Comparison of ENCODE assay signal across 1 cellular context in the genomic region with DNA sequence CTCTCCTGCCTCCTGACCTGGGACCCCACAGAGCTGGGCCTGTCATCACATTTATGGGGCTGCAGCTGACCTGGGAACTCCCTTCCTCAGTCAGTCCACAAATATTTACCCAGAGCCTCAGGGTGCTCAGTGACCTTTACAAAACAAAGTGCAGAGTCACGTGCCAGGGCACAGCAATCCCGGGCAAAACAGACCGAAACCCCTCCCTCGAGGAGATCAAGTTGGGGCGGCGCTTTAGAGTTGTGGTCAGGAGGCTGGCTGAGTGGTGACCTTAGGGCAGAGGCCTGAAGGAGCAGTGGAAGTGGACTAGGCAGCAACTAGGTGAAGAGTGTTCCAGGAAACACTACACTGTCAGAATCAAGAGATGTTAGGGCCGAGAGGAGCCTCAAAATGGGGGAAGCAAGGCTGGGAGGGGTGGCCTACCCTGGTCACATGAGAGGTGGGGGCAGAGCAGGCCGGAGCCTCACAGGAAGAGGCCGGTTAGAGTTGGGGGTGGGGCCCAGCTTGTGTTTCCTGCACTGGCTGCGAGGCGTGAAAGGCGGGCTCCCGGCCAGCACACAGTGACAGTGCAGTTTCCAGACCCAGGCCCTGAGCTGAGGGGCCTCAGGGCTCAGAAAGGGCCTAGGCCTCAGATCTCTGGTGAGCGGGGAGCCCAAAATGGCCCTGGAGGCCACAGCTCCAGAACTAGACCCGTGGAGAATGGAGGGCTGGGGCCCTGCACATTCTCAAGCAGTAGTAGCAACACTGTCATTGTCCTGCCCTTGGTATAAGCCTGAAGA.
A peak's percentile ranks its signal among the peaks of the same experiment; 100 is the strongest.
TF ChIP-seq lines count a peak whose summit lies in the region.

No MANE protein-coding gene starts in this region.

TF ChIP-seq in GM12878, 131 proteins besides CTCF, POLR2A, EP300 and RAD21 (continued from another document and continues in another):
- TF ChIP-seq, protein P1, sequence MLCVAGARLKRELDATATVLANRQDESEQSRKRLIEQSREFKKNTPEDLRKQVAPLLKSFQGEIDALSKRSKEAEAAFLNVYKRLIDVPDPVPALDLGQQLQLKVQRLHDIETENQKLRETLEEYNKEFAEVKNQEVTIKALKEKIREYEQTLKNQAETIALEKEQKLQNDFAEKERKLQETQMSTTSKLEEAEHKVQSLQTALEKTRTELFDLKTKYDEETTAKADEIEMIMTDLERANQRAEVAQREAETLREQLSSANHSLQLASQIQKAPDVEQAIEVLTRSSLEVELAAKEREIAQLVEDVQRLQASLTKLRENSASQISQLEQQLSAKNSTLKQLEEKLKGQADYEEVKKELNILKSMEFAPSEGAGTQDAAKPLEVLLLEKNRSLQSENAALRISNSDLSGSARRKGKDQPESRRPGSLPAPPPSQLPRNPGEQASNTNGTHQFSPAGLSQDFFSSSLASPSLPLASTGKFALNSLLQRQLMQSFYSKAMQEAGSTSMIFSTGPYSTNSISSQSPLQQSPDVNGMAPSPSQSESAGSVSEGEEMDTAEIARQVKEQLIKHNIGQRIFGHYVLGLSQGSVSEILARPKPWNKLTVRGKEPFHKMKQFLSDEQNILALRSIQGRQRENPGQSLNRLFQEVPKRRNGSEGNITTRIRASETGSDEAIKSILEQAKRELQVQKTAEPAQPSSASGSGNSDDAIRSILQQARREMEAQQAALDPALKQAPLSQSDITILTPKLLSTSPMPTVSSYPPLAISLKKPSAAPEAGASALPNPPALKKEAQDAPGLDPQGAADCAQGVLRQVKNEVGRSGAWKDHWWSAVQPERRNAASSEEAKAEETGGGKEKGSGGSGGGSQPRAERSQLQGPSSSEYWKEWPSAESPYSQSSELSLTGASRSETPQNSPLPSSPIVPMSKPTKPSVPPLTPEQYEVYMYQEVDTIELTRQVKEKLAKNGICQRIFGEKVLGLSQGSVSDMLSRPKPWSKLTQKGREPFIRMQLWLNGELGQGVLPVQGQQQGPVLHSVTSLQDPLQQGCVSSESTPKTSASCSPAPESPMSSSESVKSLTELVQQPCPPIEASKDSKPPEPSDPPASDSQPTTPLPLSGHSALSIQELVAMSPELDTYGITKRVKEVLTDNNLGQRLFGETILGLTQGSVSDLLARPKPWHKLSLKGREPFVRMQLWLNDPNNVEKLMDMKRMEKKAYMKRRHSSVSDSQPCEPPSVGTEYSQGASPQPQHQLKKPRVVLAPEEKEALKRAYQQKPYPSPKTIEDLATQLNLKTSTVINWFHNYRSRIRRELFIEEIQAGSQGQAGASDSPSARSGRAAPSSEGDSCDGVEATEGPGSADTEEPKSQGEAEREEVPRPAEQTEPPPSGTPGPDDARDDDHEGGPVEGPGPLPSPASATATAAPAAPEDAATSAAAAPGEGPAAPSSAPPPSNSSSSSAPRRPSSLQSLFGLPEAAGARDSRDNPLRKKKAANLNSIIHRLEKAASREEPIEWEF (IDR thresholded peaks at IDR 0.05; ENCODE audit: insufficient replicate concordance, low read depth, low read length) = no peak
- TF ChIP-seq KLF5 (IDR thresholded peaks at IDR 0.05; ENCODE audit: partially characterized antibody) (peak; percentile 35), POU2F2 (IDR thresholded peaks at IDR 0.05; ENCODE audit: borderline replicate concordance, low read depth, low read length) (peak; percentile 79; the same call in 2 of the 3 replicates), SMARCA5 (IDR thresholded peaks at IDR 0.05) (peak; percentile 75; the same call in 1 of the 2 replicates), NR2F1 (conservative IDR thresholded peaks at IDR 0.05) (peak; percentile 99), TCF7 (IDR thresholded peaks at IDR 0.05; ENCODE audit: borderline replicate concordance) (no peak), ATF7 (IDR thresholded peaks at IDR 0.05; ENCODE audit: low read depth) (peak; percentile 71), LARP7 (IDR thresholded peaks at IDR 0.05) (peak; percentile 80; the same call in 1 of the 2 replicates), IKZF1 (conservative IDR thresholded peaks at IDR 0.05) (peak; percentile 84), TBL1XR1 (IDR thresholded peaks at IDR 0.05; ENCODE audit: low read depth, low read length) (peak; percentile 82), FOXM1 (IDR thresholded peaks at IDR 0.05; ENCODE audit: low read depth, low read length) (no peak), MYC (IDR thresholded peaks at IDR 0.05; ENCODE audit: insufficient read depth, insufficient read length, insufficient replicate concordance, low read length, severe bottlenecking) (peak; percentile 14), EGR1 (IDR thresholded peaks at IDR 0.05; ENCODE audit: borderline replicate concordance in 1 of 2, low read depth in 2 of 2, low read length in 2 of 2) (peak in 1 of 2 experiments; percentile 30; a peak in 1 of 3 replicates), TAF1 (IDR thresholded peaks at IDR 0.05; ENCODE audit: borderline replicate concordance, low read depth, low read length) (peak; percentile 96), SP1 (IDR thresholded peaks at IDR 0.05; ENCODE audit: low read depth, low read length) (peak; percentile 48), DPF2 (IDR thresholded peaks at IDR 0.05) (no peak; the same call in 1 of the 2 replicates), POLR2AphosphoS5 (IDR thresholded peaks at IDR 0.05; ENCODE audit: low read length) (peak; percentile 95), NFYA (IDR thresholded peaks at IDR 0.05; ENCODE audit: borderline replicate concordance, low read depth, low read length) (no peak), POLR2AphosphoS2 (IDR thresholded peaks at IDR 0.05; ENCODE audit: low read depth, low read length) (no peak; the same call in 1 of the 2 replicates), MYB (IDR thresholded peaks at IDR 0.05; ENCODE audit: borderline replicate concordance, low read depth, low read length) (0 out of 2 replicates have a peak, but pooled peaks have one; percentile 7), ASH2L (IDR thresholded peaks at IDR 0.05; ENCODE audit: borderline replicate concordance, low read depth) (no peak), MEF2A (IDR thresholded peaks at IDR 0.05; ENCODE audit: insufficient read depth, low read depth, low read length) (peak; percentile 55; the same call in 1 of the 2 replicates), KDM1A (IDR thresholded peaks at IDR 0.05; ENCODE audit: borderline replicate concordance) (no peak), CHD1 (IDR thresholded peaks at IDR 0.05; ENCODE audit: low read depth, low read length) (peak; percentile 87; the same call in 1 of the 2 replicates), MEF2B (IDR thresholded peaks at IDR 0.05; ENCODE audit: partially characterized antibody, poor library complexity, severe bottlenecking) (peak; percentile 65), SMAD5 (IDR thresholded peaks at IDR 0.05; ENCODE audit: low read depth) (peak; percentile 85), ZNF217 (IDR thresholded peaks at IDR 0.05) (0 out of 2 replicates have a peak, but pooled peaks have one; percentile 35), RFX5 (IDR thresholded peaks at IDR 0.05; ENCODE audit: low read depth, low read length) (no peak), BRCA1 (IDR thresholded peaks at IDR 0.05; ENCODE audit: low read depth, low read length) (no peak), HCFC1 (IDR thresholded peaks at IDR 0.05; ENCODE audit: low read length) (no peak; the same call in 1 of the 2 replicates), NRF1 (conservative IDR thresholded peaks at IDR 0.05; ENCODE audit: low read depth, low read length) (0 out of 2 replicates have a peak, but pooled peaks have one; percentile 12), GATAD2B (conservative IDR thresholded peaks at IDR 0.05; ENCODE audit: low read depth) (peak; percentile 59; the same call in 1 of the 2 replicates), ZBED1 (IDR thresholded peaks at IDR 0.05; ENCODE audit: borderline replicate concordance) (peak; percentile 60; the same call in 1 of the 2 replicates), NR2C1 (IDR thresholded peaks at IDR 0.05) (peak; percentile 62), RUNX3 (IDR thresholded peaks at IDR 0.05; ENCODE audit: low read length) (no peak)
- TF ChIP-seq, protein P2, sequence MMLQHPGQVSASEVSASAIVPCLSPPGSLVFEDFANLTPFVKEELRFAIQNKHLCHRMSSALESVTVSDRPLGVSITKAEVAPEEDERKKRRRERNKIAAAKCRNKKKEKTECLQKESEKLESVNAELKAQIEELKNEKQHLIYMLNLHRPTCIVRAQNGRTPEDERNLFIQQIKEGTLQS (IDR thresholded peaks at IDR 0.05; ENCODE audit: borderline replicate concordance, extremely low read depth, low read depth, low read length) = peak; percentile 74; the same call in 1 of the 2 replicates
- TF ChIP-seq, protein P3, sequence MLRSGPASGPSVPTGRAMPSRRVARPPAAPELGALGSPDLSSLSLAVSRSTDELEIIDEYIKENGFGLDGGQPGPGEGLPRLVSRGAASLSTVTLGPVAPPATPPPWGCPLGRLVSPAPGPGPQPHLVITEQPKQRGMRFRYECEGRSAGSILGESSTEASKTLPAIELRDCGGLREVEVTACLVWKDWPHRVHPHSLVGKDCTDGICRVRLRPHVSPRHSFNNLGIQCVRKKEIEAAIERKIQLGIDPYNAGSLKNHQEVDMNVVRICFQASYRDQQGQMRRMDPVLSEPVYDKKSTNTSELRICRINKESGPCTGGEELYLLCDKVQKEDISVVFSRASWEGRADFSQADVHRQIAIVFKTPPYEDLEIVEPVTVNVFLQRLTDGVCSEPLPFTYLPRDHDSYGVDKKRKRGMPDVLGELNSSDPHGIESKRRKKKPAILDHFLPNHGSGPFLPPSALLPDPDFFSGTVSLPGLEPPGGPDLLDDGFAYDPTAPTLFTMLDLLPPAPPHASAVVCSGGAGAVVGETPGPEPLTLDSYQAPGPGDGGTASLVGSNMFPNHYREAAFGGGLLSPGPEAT (IDR thresholded peaks at IDR 0.05; ENCODE audit: low read depth) = peak; percentile 88
- TF ChIP-seq, protein P4, sequence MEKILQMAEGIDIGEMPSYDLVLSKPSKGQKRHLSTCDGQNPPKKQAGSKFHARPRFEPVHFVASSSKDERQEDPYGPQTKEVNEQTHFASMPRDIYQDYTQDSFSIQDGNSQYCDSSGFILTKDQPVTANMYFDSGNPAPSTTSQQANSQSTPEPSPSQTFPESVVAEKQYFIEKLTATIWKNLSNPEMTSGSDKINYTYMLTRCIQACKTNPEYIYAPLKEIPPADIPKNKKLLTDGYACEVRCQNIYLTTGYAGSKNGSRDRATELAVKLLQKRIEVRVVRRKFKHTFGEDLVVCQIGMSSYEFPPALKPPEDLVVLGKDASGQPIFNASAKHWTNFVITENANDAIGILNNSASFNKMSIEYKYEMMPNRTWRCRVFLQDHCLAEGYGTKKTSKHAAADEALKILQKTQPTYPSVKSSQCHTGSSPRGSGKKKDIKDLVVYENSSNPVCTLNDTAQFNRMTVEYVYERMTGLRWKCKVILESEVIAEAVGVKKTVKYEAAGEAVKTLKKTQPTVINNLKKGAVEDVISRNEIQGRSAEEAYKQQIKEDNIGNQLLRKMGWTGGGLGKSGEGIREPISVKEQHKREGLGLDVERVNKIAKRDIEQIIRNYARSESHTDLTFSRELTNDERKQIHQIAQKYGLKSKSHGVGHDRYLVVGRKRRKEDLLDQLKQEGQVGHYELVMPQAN (conservative IDR thresholded peaks at IDR 0.05) = peak; percentile 42; the same call in 1 of the 2 replicates
- TF ChIP-seq, protein P5, sequence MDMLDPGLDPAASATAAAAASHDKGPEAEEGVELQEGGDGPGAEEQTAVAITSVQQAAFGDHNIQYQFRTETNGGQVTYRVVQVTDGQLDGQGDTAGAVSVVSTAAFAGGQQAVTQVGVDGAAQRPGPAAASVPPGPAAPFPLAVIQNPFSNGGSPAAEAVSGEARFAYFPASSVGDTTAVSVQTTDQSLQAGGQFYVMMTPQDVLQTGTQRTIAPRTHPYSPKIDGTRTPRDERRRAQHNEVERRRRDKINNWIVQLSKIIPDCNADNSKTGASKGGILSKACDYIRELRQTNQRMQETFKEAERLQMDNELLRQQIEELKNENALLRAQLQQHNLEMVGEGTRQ (IDR thresholded peaks at IDR 0.05; ENCODE audit: borderline replicate concordance, low read depth, low read length) = peak; percentile 56
- TF ChIP-seq, protein P6, sequence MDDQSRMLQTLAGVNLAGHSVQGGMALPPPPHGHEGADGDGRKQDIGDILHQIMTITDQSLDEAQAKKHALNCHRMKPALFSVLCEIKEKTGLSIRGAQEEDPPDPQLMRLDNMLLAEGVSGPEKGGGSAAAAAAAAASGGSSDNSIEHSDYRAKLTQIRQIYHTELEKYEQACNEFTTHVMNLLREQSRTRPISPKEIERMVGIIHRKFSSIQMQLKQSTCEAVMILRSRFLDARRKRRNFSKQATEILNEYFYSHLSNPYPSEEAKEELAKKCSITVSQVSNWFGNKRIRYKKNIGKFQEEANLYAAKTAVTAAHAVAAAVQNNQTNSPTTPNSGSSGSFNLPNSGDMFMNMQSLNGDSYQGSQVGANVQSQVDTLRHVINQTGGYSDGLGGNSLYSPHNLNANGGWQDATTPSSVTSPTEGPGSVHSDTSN (IDR thresholded peaks at IDR 0.05; ENCODE audit: insufficient replicate concordance, low read depth, low read length) = peak; percentile 20
- TF ChIP-seq, protein P7, sequence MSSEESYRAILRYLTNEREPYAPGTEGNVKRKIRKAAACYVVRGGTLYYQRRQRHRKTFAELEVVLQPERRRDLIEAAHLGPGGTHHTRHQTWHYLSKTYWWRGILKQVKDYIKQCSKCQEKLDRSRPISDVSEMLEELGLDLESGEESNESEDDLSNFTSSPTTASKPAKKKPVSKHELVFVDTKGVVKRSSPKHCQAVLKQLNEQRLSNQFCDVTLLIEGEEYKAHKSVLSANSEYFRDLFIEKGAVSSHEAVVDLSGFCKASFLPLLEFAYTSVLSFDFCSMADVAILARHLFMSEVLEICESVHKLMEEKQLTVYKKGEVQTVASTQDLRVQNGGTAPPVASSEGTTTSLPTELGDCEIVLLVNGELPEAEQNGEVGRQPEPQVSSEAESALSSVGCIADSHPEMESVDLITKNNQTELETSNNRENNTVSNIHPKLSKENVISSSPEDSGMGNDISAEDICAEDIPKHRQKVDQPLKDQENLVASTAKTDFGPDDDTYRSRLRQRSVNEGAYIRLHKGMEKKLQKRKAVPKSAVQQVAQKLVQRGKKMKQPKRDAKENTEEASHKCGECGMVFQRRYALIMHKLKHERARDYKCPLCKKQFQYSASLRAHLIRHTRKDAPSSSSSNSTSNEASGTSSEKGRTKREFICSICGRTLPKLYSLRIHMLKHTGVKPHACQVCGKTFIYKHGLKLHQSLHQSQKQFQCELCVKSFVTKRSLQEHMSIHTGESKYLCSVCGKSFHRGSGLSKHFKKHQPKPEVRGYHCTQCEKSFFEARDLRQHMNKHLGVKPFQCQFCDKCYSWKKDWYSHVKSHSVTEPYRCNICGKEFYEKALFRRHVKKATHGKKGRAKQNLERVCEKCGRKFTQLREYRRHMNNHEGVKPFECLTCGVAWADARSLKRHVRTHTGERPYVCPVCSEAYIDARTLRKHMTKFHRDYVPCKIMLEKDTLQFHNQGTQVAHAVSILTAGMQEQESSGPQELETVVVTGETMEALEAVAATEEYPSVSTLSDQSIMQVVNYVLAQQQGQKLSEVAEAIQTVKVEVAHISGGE (CRISPR knock-in tag; IDR thresholded peaks at IDR 0.05) = peak; percentile 5; the same call in 1 of the 2 replicates
- TF ChIP-seq, protein P8, sequence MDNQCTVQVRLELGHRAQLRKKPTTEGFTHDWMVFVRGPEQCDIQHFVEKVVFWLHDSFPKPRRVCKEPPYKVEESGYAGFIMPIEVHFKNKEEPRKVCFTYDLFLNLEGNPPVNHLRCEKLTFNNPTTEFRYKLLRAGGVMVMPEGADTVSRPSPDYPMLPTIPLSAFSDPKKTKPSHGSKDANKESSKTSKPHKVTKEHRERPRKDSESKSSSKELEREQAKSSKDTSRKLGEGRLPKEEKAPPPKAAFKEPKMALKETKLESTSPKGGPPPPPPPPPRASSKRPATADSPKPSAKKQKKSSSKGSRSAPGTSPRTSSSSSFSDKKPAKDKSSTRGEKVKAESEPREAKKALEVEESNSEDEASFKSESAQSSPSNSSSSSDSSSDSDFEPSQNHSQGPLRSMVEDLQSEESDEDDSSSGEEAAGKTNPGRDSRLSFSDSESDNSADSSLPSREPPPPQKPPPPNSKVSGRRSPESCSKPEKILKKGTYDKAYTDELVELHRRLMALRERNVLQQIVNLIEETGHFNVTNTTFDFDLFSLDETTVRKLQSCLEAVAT (IDR thresholded peaks at IDR 0.05) = peak; percentile 92
